26 cellular contexts compared by ENCODE assay signal in the genomic region with DNA sequence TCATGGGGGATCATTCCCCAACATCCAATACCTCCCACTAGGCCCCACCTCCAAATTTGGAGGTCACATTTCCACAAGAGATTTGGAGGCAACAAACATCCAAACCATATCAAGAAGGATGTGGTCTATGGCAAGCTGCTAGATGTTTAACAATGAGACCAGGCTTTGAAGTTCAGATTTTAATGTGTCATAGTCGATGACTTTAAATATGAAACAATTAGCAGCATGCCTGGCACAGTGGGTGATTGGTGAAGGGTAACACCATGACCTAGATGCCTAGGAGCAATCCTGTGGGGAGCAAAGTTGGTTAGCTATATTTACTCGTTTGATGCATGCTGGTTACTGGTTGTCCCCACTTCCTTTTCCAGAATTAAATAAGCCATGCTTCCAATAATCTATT.
DNase-seq lines count a peak whose midpoint lies in the region; ATAC-seq, FAIRE-seq and TF ChIP-seq lines count a peak whose summit lies in the region.
"Had no signal": no experiment of that assay in that cellular context is flagged by ENCODE, and none has a peak within 500 bp of the region (broad histone marks: within the 10 kb centered on the region; RNA-seq: fewer than 3 reads in every experiment).

No MANE protein-coding gene starts in this region.

- no peak overlapping the region for H2BK20ac ChIP-seq in H1 (ENCODE audit: low read length)

- no peak overlapping the region for H2AK5ac ChIP-seq in H1 (ENCODE audit: low read depth, low read length)

- H4K20me1 ChIP-seq in OCI-LY7 (ENCODE audit: insufficient read depth, low read length) (no peaks in the 10 kb centered on the region), H1 (replicated peaks in 1 of 2; ENCODE audit: control insufficient read depth in 1 of 2, insufficient read depth in 2 of 2, low read length in 2 of 2) (no peaks in the 10 kb centered on the region)
- H4K20me1 ChIP-seq: BLaER1 had no signal

- no peak for TF ChIP-seq POLR2A in H1 (IDR thresholded peaks at IDR 0.05; ENCODE audit: control extremely low read depth in 1 of 2, low read depth in 2 of 2, low read length in 2 of 2)

- H3K14ac ChIP-seq in H1 (ENCODE audit: insufficient read length), result no peak overlapping the region

- 88% methylated on average over 2 of the region's 2 CpGs; no CpG with 5 or more reads in 1 of the 2 experiments for WGBS in H1 (ENCODE audit: extremely low coverage in 1 of 2, insufficient coverage in 1 of 2, insufficient read length in 1 of 2, insufficient replicate concordance in 2 of 2, low coverage in 1 of 2, low lambda C conversion rate in 2 of 2, missing lambda C conversion rate in 1 of 2), 2 experiments
- WGBS in aorta, 2 donors, result 58 to 68% methylated on average over 2 of the region's 2 CpGs

- FAIRE-seq in H1 (lab: Jason Lieb, UNC) (no peak), D721Med (lab: Jason Lieb, UNC) (no peak)
- FAIRE-seq: A204.1, GM12878, GM12892, GM18507 had no signal

- H3K27ac ChIP-seq in OCI-LY7 (ENCODE audit: low read depth, low read length, poor library complexity, severe bottlenecking) (no peak overlapping the region), H1 (ENCODE audit: low read depth, low read length) (no peak overlapping the region), aorta (ENCODE audit: low read depth in 1 of 2, low read length in 2 of 2) (no peak overlapping the region)
- H3K27ac ChIP-seq: BLaER1, C4-2B had no signal

- no peak overlapping the region for H4K91ac ChIP-seq in H1 (replicated peaks; ENCODE audit: insufficient read length, low read length)

- H3K79me2 ChIP-seq in OCI-LY7 (ENCODE audit: insufficient read depth, low read depth, low read length), result no peaks in the 10 kb centered on the region
- H3K79me2 ChIP-seq in H1 (ENCODE audit: control insufficient read depth in 1 of 2, insufficient read depth in 2 of 2, low read length in 2 of 2), result no peaks in the 10 kb centered on the region

- H3K4ac ChIP-seq in H1 (replicated peaks; ENCODE audit: insufficient read length, low read depth, low read length), result no peak overlapping the region

- H3K23ac ChIP-seq in H1 (ENCODE audit: insufficient read length), result no peak overlapping the region

- H2AFZ ChIP-seq in OCI-LY7 (ENCODE audit: low read length), result peak overlapping the region; percentile 57; the same call in 1 of the 2 replicates
- 0 out of 2 replicates have a peak overlapping the region, but pooled peaks have one; percentile 38 for H2AFZ ChIP-seq in H1 (ENCODE audit: low read length)

- H2BK15ac ChIP-seq in H1 (ENCODE audit: low read length), result no peak overlapping the region

- H3K18ac ChIP-seq in H1 (ENCODE audit: extremely low read depth, low read length), result no peak overlapping the region

- H2BK5ac ChIP-seq in H1 (ENCODE audit: low read depth, low read length), result no peak overlapping the region

- no peaks in the 10 kb centered on the region for H3K23me2 ChIP-seq in H1 (ENCODE audit: low read depth, low read length)

- no peak overlapping the region for H2BK12ac ChIP-seq in H1 (ENCODE audit: low read depth, low read length)

- H4K5ac ChIP-seq in H1 (ENCODE audit: insufficient read length, low read depth, low read length), result no peak overlapping the region

- H3K36me3 ChIP-seq in OCI-LY7 (ENCODE audit: insufficient read depth, low read length), result no peaks in the 10 kb centered on the region
- no peaks in the 10 kb centered on the region for H3K36me3 ChIP-seq in H1 (ENCODE audit: control insufficient read depth in 2 of 4, insufficient read depth in 4 of 4, low read length in 3 of 4)
- no peaks in the 10 kb centered on the region for H3K36me3 ChIP-seq in aorta (ENCODE audit: control insufficient read depth in 1 of 2, insufficient read depth in 2 of 2, low read length in 1 of 2)
- H3K36me3 ChIP-seq: BE2C, BLaER1 had no signal

- H3K4me2 ChIP-seq in OCI-LY7 (ENCODE audit: low read length), result no peak overlapping the region
- no peak overlapping the region for H3K4me2 ChIP-seq in H1 (ENCODE audit: insufficient read depth in 1 of 2, low read depth in 2 of 2, low read length in 2 of 2)
- H3K4me2 ChIP-seq: BLaER1 had no signal

- CTCF ChIA-PET in OCI-LY7 (lab: Charles Lee; ENCODE audit: unreplicated experiment) (no interaction called here), H1 (lab: Charles Lee; ENCODE audit: partially characterized antibody) (interaction anchor here (1.1 kb wide), 1 partner anchor 14 kb away, joined by 5 read pairs; no protein-coding TSS in a partner anchor)

- TF ChIP-seq CTCF in OCI-LY7 (conservative IDR thresholded peaks at IDR 0.05; ENCODE audit: low read length) (no peak), H1 (IDR thresholded peaks at IDR 0.05; ENCODE audit: control extremely low read depth in 1 of 3, insufficient read depth in 1 of 3, low read depth in 1 of 3, low read length in 3 of 3) (no peak), D721Med (IDR thresholded peaks at IDR 0.05; ENCODE audit: insufficient read depth, missing control alignments) (no peak)

- H3K9me3 ChIP-seq in OCI-LY7 (ENCODE audit: low read length) (peaks cover 5% of the 10 kb centered on the region; the same call in 1 of the 2 replicates), H1 (ENCODE audit: insufficient read depth in 2 of 2, low read depth in 1 of 2, low read length in 1 of 2) (no peaks in the 10 kb centered on the region), aorta (ENCODE audit: control insufficient read depth, low read length) (no peaks in the 10 kb centered on the region)
- H3K9me3 ChIP-seq: BE2C, BLaER1, Caco-2 had no signal

- H3K56ac ChIP-seq in H1 (replicated peaks; ENCODE audit: insufficient read length, low read depth, low read length), result no peak overlapping the region

- ATAC-seq in aorta (ENCODE audit: low FRiP score), result peak; percentile 38
- no peak for ATAC-seq in stimulated activated naive CD8-positive, alpha-beta T cell treated with anti-CD3 and anti-CD28 coated beads, Interleukin-15, Interleukin-2, amounts not matched to agents 100 U/mL and 50 U/mL, for 24 hours
- ATAC-seq: CD8-positive, alpha-beta T cell; GM12878 had no signal

- H3K9me2 ChIP-seq in OCI-LY7 (ENCODE audit: insufficient read depth, low read length), result no peaks in the 10 kb centered on the region

- H3K27me3 ChIP-seq in H1 (replicated peaks in 1 of 4; ENCODE audit: control insufficient read depth in 3 of 4, extremely low read depth in 1 of 4, insufficient read depth in 3 of 4, low read length in 3 of 4) (no peaks in the 10 kb centered on the region), aorta (ENCODE audit: control insufficient read depth in 1 of 2, insufficient read depth in 2 of 2, low read length in 1 of 2) (no peaks in the 10 kb centered on the region)
- H3K27me3 ChIP-seq: BE2C, BLaER1 had no signal

- intact Hi-C loops in OCI-LY7 (cut with micrococcal nuclease; ENCODE audit: unreplicated experiment) (no loop called here), aorta (cut with DNase I) (no loop called here)

- DNase-seq in Jurkat, Clone E6-1 (ENCODE audit: low read depth, low spot score), result peak; percentile 4
- DNase-seq in OCI-LY7 (ENCODE audit: low spot score), result no peak
- DNase-seq in H1 (ENCODE audit: low read depth in 1 of 2, low spot score in 2 of 2), result no peak
- DNase-seq in aorta, result no peak
- DNase-seq in germinal center (ENCODE audit: low spot score), result no peak
- no peak for DNase-seq in DMS153 treated with DMSO at 0.1 percent for 48 hours (lab: John Stamatoyannopoulos, UW; ENCODE audit: unreplicated experiment)
- no peak for DNase-seq in D721Med (ENCODE audit: insufficient read length, low spot score)
- no peak for DNase-seq in stimulated activated naive CD8-positive, alpha-beta T cell treated with anti-CD3 and anti-CD28 coated beads, Interleukin-15, Interleukin-2, amounts not matched to agents 100 U/mL and 50 U/mL, for 24 hours
- DNase-seq: 8988T; ACHN; BE2C; Caco-2; Calu3; CD4-positive, alpha-beta T cell; CD8-positive, alpha-beta T cell; DMS 273 treated with DMSO at 0.1 percent for 48 hours; DMS153; DMS79 treated with DMSO at 0.1 percent for 48 hours; EL; GDM1 had no signal

- no peak for TF ChIP-seq RAD21 in H1 (IDR thresholded peaks at IDR 0.05 in 1 of 2, conservative IDR thresholded peaks at IDR 0.05 in 1 of 2; ENCODE audit: low read depth in 2 of 2, low read length in 2 of 2)

- no peak overlapping the region for H4K8ac ChIP-seq in H1 (ENCODE audit: extremely low read depth, insufficient read depth, low read length)

- TF ChIP-seq EP300 in H1 (IDR thresholded peaks at IDR 0.05; ENCODE audit: borderline replicate concordance in 1 of 2, low read depth in 2 of 2, low read length in 2 of 2), result no peak

- POLR2A ChIA-PET in OCI-LY7 (lab: Charles Lee) (interaction anchor here (0.6 to 0.7 kb wide), 2 partner anchors 146 to 222 kb away, joined by 3 read pairs; no protein-coding TSS in a partner anchor), H1 (lab: Charles Lee; ENCODE audit: partially characterized antibody) (no interaction called here)

- no peak overlapping the region for H3K4me3 ChIP-seq in Jurkat, Clone E6-1 (ENCODE audit: low read length)
- H3K4me3 ChIP-seq in OCI-LY7 (ENCODE audit: low read depth, low read length, poor library complexity, severe bottlenecking) (no peak overlapping the region), H1 (ENCODE audit: extremely low read depth in 1 of 4, insufficient read depth in 2 of 4, low read depth in 3 of 4, low read length in 4 of 4) (no peak overlapping the region), aorta (ENCODE audit: low read length in 2 of 2) (no peak overlapping the region)
- H3K4me3 ChIP-seq: BLaER1, GM12878 had no signal

- no peaks in the 10 kb centered on the region for H3K4me1 ChIP-seq in OCI-LY7 (ENCODE audit: insufficient read depth, low read length, poor library complexity, severe bottlenecking)
- no peaks in the 10 kb centered on the region for H3K4me1 ChIP-seq in H1 (replicated peaks in 1 of 4; ENCODE audit: control insufficient read depth in 3 of 4, insufficient read depth in 4 of 4, low read length in 3 of 4)
- H3K4me1 ChIP-seq in aorta (ENCODE audit: control insufficient read depth in 1 of 2, insufficient read depth in 2 of 2, low read length in 2 of 2), result no peaks in the 10 kb centered on the region
- H3K4me1 ChIP-seq: BE2C, BLaER1, Caco-2 had no signal

- BruUV-seq in OCI-LY7 (replicated peaks; lab: Mats Ljungman, UMichigan), result no TSS peak

- H3K79me1 ChIP-seq in H1 (ENCODE audit: low read depth, low read length), result no peaks in the 10 kb centered on the region

- H3K9ac ChIP-seq in H1 (replicated peaks in 1 of 4; ENCODE audit: extremely low read depth in 1 of 4, low read depth in 3 of 4, low read length in 3 of 4), result no peak overlapping the region
- H3K9ac ChIP-seq: BLaER1 had no signal

- no peak overlapping the region for H2BK120ac ChIP-seq in H1 (replicated peaks; ENCODE audit: low read depth, low read length)

TF ChIP-seq in H1, 55 proteins besides CTCF, POLR2A, EP300 and RAD21:
- TF ChIP-seq CHD1 (IDR thresholded peaks at IDR 0.05; ENCODE audit: low read depth, low read length), result no peak
- TF ChIP-seq SIN3A (conservative IDR thresholded peaks at IDR 0.05 in 1 of 2, IDR thresholded peaks at IDR 0.05 in 1 of 2; ENCODE audit: low read depth in 1 of 2, low read length in 2 of 2), result no peak
- TF ChIP-seq KDM5A (IDR thresholded peaks at IDR 0.05; ENCODE audit: low read length), result no peak
- no peak for TF ChIP-seq TBP (IDR thresholded peaks at IDR 0.05; ENCODE audit: low read depth, low read length)
- TF ChIP-seq RNF2 (IDR thresholded peaks at IDR 0.05; ENCODE audit: borderline replicate concordance, low read depth, low read length, missing control alignments, poor library complexity, severe bottlenecking), result no peak
- no peak for TF ChIP-seq YY1 (IDR thresholded peaks at IDR 0.05; ENCODE audit: low read depth, low read length)
